ENCODE assay signal across 13 cellular contexts in genomic region chr5:87686975-87687374, GRCh38.
A peak's percentile ranks its signal among the peaks of the same experiment; 100 is the strongest.
DNase-seq lines count a peak whose midpoint lies in the region; ATAC-seq and TF ChIP-seq lines count a peak whose summit lies in the region.
"Had no signal": no experiment of that assay in that cellular context is flagged by ENCODE, and none has a peak within 500 bp of the region (broad histone marks: within the 10 kb centered on the region; RNA-seq: fewer than 3 reads in every experiment).

No MANE protein-coding gene starts in this region.

- H3K56ac ChIP-seq in H9 (ENCODE audit: insufficient read length, low read depth, low read length): no peak overlapping the region

- H3K36me3 Mint-ChIP-seq in H9 (ENCODE audit: insufficient read depth in 1 of 3, low read depth in 3 of 3): peaks cover 0 to 5% (median 0%) of the 10 kb centered on the region in 3 experiments; a peak in 2 of 7 replicates
- H3K36me3 Mint-ChIP-seq: IgD-negative memory B cell had no signal

- H3K36me3 ChIP-seq in tibial nerve: no peaks in the 10 kb centered on the region
- H3K36me3 ChIP-seq: SJSA1 had no signal

- no peak overlapping the region for H4K91ac ChIP-seq in H9 (ENCODE audit: insufficient read length, low read depth, low read length)

- H2BK5ac ChIP-seq in H9 (ENCODE audit: insufficient read length, low read length): no peak overlapping the region

- no peak overlapping the region for H2AK5ac ChIP-seq in H9 (ENCODE audit: insufficient read length, low read length)

- H3K79me1 ChIP-seq in H9 (ENCODE audit: insufficient read depth, low read depth, low read length, poor library complexity, severe bottlenecking): no peaks in the 10 kb centered on the region

- WGBS in tibial nerve, 2 donors: 85 to 89% methylated on average over 1 of the region's 1 CpG
- WGBS in H9 (ENCODE audit: extremely low coverage, insufficient read length, low lambda C conversion rate): no CpG with 5 or more reads among the region's 1 CpG

- in situ Hi-C loops in KBM-7 (cut with MboI; ENCODE audit: low pct_unique_long_range_greater_than_20kb, low sequenced_read_pairs): no loop called here

- H3K4me3 ChIP-seq in GM12865 (ENCODE audit: low read depth, low read length) (no peak overlapping the region), tibial nerve (no peak overlapping the region)
- H3K4me3 ChIP-seq: SJSA1 had no signal

- peak; percentile 30 for DNase-seq in GM12865 (ENCODE audit: low read depth)
- peak; percentile 3 for DNase-seq in HT1080 (ENCODE audit: low read depth)
- no peak for DNase-seq in HuH-7.5 (ENCODE audit: low spot score)
- DNase-seq in tibial nerve (ENCODE audit: low spot score in 2 of 2): no peak
- DNase-seq in H9: no peak
- no peak for DNase-seq in KBM-7
- DNase-seq: activated CD4-positive, alpha-beta T cell treated with anti-CD3 and anti-CD28 coated beads for 4 hours; DMS53; NCI-H226 had no signal

- no peaks in the 10 kb centered on the region for H3K4me1 ChIP-seq in tibial nerve
- no peaks in the 10 kb centered on the region for H3K4me1 ChIP-seq in H9 (ENCODE audit: insufficient read depth, low read length)
- H3K4me1 ChIP-seq: SJSA1 had no signal

- no peak overlapping the region for H3K18ac ChIP-seq in H9 (ENCODE audit: insufficient read length, low read depth, low read length)

- no peak overlapping the region for H3K4me2 ChIP-seq in H9 (ENCODE audit: insufficient read depth, insufficient read length, low read length)

- no peak overlapping the region for H2BK15ac ChIP-seq in H9 (ENCODE audit: low read depth, low read length)

- H2BK12ac ChIP-seq in H9 (ENCODE audit: insufficient read length, low read depth, low read length): no peak overlapping the region

- H4K8ac ChIP-seq in H9 (replicated peaks; ENCODE audit: insufficient read length, low read depth, low read length): no peak overlapping the region

- H2AFZ ChIP-seq in H9 (ENCODE audit: low read length): no peak overlapping the region

- no peak overlapping the region for H4K5ac ChIP-seq in H9 (ENCODE audit: insufficient read length, low read depth, low read length)

- H3K27ac Mint-ChIP-seq in H9: no peak overlapping the region
- H3K27ac Mint-ChIP-seq: IgD-negative memory B cell had no signal

- peaks cover 0 to 17% (median 3%) of the 10 kb centered on the region in 4 donors for H3K9me3 ChIP-seq in tibial nerve
- no peaks in the 10 kb centered on the region for H3K9me3 ChIP-seq in H9 (ENCODE audit: control insufficient read depth, low read depth, low read length)
- H3K9me3 ChIP-seq: SJSA1 had no signal

- H3K23ac ChIP-seq in H9 (ENCODE audit: insufficient read length, low read depth, low read length): no peak overlapping the region

- no peaks in the 10 kb centered on the region for H4K20me1 ChIP-seq in H9 (ENCODE audit: control insufficient read depth, insufficient read depth, insufficient read length)

- TF ChIP-seq POLR2A in tibial nerve (IDR thresholded peaks at IDR 0.05): no peak

- H3K9ac ChIP-seq in H9 (ENCODE audit: extremely low read depth, insufficient read length, low read length): no peak overlapping the region

- H2BK20ac ChIP-seq in H9 (ENCODE audit: low read depth, low read length, poor library complexity, severe bottlenecking): no peak overlapping the region

- ATAC-seq in GM19463 (IDR thresholded peaks at IDR 0.05; ENCODE audit: unreplicated experiment): peak; percentile 95
- peak; percentile 99 for ATAC-seq in HG02938 (IDR thresholded peaks at IDR 0.05; ENCODE audit: unreplicated experiment)

- peaks cover 0 to 4% of the 10 kb centered on the region in 2 experiments; a peak in 1 of 4 replicates for H3K4me1 Mint-ChIP-seq in H9

- H3K27me3 ChIP-seq in tibial nerve: no peaks in the 10 kb centered on the region
- H3K27me3 ChIP-seq in H9 (ENCODE audit: insufficient read depth, low read length): no peaks in the 10 kb centered on the region
- H3K27me3 ChIP-seq: SJSA1 had no signal

- H3K4ac ChIP-seq in H9 (ENCODE audit: low read depth, low read length): no peak overlapping the region

- no peak overlapping the region for H3K4me3 Mint-ChIP-seq in H9
- H3K4me3 Mint-ChIP-seq: IgD-negative memory B cell had no signal

- H3T11ph ChIP-seq in H9 (ENCODE audit: low read length): no peak overlapping the region

- H3K23me2 ChIP-seq in H9 (ENCODE audit: insufficient read length, low read depth, low read length, poor library complexity, severe bottlenecking): no peaks in the 10 kb centered on the region

- H3K79me2 ChIP-seq in H9 (ENCODE audit: insufficient read depth, low read length): no peaks in the 10 kb centered on the region

- H2BK120ac ChIP-seq in H9 (ENCODE audit: low read depth, low read length, poor library complexity, severe bottlenecking): no peak overlapping the region

- H3K27me3 Mint-ChIP-seq in H9 (ENCODE audit: low read depth): no peaks in the 10 kb centered on the region; the same call in 1 of the 2 replicates
- H3K27me3 Mint-ChIP-seq: IgD-negative memory B cell had no signal

- H3K14ac ChIP-seq in H9 (ENCODE audit: insufficient read depth, low read length): no peak overlapping the region

- no peak for TF ChIP-seq CTCF in GM12865 (IDR thresholded peaks at IDR 0.05; ENCODE audit: insufficient read depth, low read depth, low read length, missing control alignments)
- no peak for TF ChIP-seq CTCF in tibial nerve (IDR thresholded peaks at IDR 0.05)
- TF ChIP-seq CTCF in H9 (conservative IDR thresholded peaks at IDR 0.05): no peak

- H3K27ac ChIP-seq in tibial nerve (no peak overlapping the region), H9 (ENCODE audit: insufficient read length, low read depth, low read length) (no peak overlapping the region)
- H3K27ac ChIP-seq: SJSA1 had no signal

- TF ChIP-seq EP300 in tibial nerve (IDR thresholded peaks at IDR 0.05): no peak

- H3K9me3 Mint-ChIP-seq in H9: peaks cover 2 to 6% of the 10 kb centered on the region in 2 experiments; a peak in 3 of 5 replicates

Comparison
In these comparisons a context has a peak if more than half of its experiments do, and no peak if none do; other contexts are left out.
1. DNase-seq: peak in GM12865 (single experiment) and HT1080 (single experiment); none in HuH-7.5 (single experiment), tibial nerve (0 of 2), H9 (single experiment) and KBM-7 (single experiment).